Comparison of ENCODE assay signal across 10 cellular contexts in genomic region chr16:31081428-31082351, GRCh38. TPM values are rescaled to one million over a fixed set of nuclear protein-coding genes. Genes with fewer than 3 reads are reported as not detected.
DNase-seq lines count a peak whose midpoint lies in the region; TF ChIP-seq lines count a peak whose summit lies in the region.
"Had no signal": no experiment of that assay in that cellular context is flagged by ENCODE, and none has a peak within 500 bp of the region (broad histone marks: within the 10 kb centered on the region; RNA-seq: fewer than 3 reads in every experiment).

No MANE protein-coding gene starts in this region.

- H3K4me3 ChIP-seq in NB4 (ENCODE audit: low read depth, low read length) (no peak overlapping the region), osteoblast (ENCODE audit: insufficient read depth, low read length) (no peak overlapping the region)

- TF ChIP-seq CTCF in NB4 (IDR thresholded peaks at IDR 0.05; ENCODE audit: low read depth, low read length) (no peak), osteoblast (IDR thresholded peaks at IDR 0.05; ENCODE audit: extremely low read depth, low read depth, low read length) (no peak)

- H3K27ac ChIP-seq in osteoblast (ENCODE audit: low read depth, low read length) = no peak overlapping the region

- no peak overlapping the region for H3K4me2 ChIP-seq in osteoblast (ENCODE audit: insufficient read depth, low read length)

- H3K27ac Mint-ChIP-seq in T-helper 1 cell treated with Interleukin-12 subunit alpha and Interleukin-12 subunit beta and Interleukin-4 antibody, amounts not matched to agents 30 μg/mL and 1 μg/mL, for 36 hours = peak overlapping the region; percentile 81

- no peaks in the 10 kb centered on the region for H3K9me3 Mint-ChIP-seq in T-helper 1 cell treated with Interleukin-12 subunit alpha and Interleukin-12 subunit beta and Interleukin-4 antibody, amounts not matched to agents 30 μg/mL and 1 μg/mL, for 36 hours

- peaks cover 2% of the 10 kb centered on the region for H4K20me1 ChIP-seq in osteoblast (ENCODE audit: insufficient read depth, low read length)

- H3K9me3 ChIP-seq in osteoblast (ENCODE audit: low read depth, low read length) = no peaks in the 10 kb centered on the region

- H3K27me3 ChIP-seq in osteoblast (ENCODE audit: insufficient read depth, low read length) = no peaks in the 10 kb centered on the region

- no peak for TF ChIP-seq POLR2A in NB4 (IDR thresholded peaks at IDR 0.05; ENCODE audit: extremely low read depth, insufficient read length)

- peaks cover 6% of the 10 kb centered on the region for H3K4me1 Mint-ChIP-seq in T-helper 1 cell treated with Interleukin-12 subunit alpha and Interleukin-12 subunit beta and Interleukin-4 antibody, amounts not matched to agents 30 μg/mL and 1 μg/mL, for 36 hours (ENCODE audit: low read depth)

- H3K27me3 Mint-ChIP-seq in T-helper 1 cell treated with Interleukin-12 subunit alpha and Interleukin-12 subunit beta and Interleukin-4 antibody, amounts not matched to agents 30 μg/mL and 1 μg/mL, for 36 hours (ENCODE audit: low read depth) = no peaks in the 10 kb centered on the region

- H3K4me1 ChIP-seq in osteoblast (ENCODE audit: insufficient read depth, low read length) = no peaks in the 10 kb centered on the region

- H3K79me2 ChIP-seq in osteoblast (ENCODE audit: insufficient read depth, low read length) = peaks cover 57% of the 10 kb centered on the region

- H3K4me3 Mint-ChIP-seq in T-helper 1 cell treated with Interleukin-12 subunit alpha and Interleukin-12 subunit beta and Interleukin-4 antibody, amounts not matched to agents 30 μg/mL and 1 μg/mL, for 36 hours = no peak overlapping the region

- H3K36me3 ChIP-seq in osteoblast (ENCODE audit: insufficient read depth, low read length) = peaks cover 40% of the 10 kb centered on the region

- H2AFZ ChIP-seq in osteoblast (ENCODE audit: low read length) = no peak overlapping the region

- no peak for DNase-seq in T-helper 1 cell
- DNase-seq in NB4 (ENCODE audit: low read depth) = peak; percentile 41
- DNase-seq in dermis blood vessel endothelial cell = peak; percentile 16
- peak; percentile 72 for DNase-seq in osteoblast (ENCODE audit: insufficient read length, low spot score, missing footprints)
- no peak for DNase-seq in DMS79 (lab: John Stamatoyannopoulos, UW)
- no peak for DNase-seq in stimulated activated CD4-positive, alpha-beta T cell treated with anti-CD3 and anti-CD28 coated beads, Interleukin-12 subunit alpha, Interleukin-12 subunit beta, amount 100 ng/mL, for 4 hours
- DNase-seq in CD1c-positive myeloid dendritic cell (ENCODE audit: extremely low spot score) = no peak
- DNase-seq: NCI-H1105, NCI-H2227 treated with DMSO at 0.1 percent for 48 hours had no signal

- H3K36me3 Mint-ChIP-seq in T-helper 1 cell treated with Interleukin-12 subunit alpha and Interleukin-12 subunit beta and Interleukin-4 antibody, amounts not matched to agents 30 μg/mL and 1 μg/mL, for 36 hours (ENCODE audit: low read depth) = peaks cover 23% of the 10 kb centered on the region

RNA-seq across cellular contexts. Expression of gene PRSS53, which starts 7.1 kb away (rescaled TPM):
- total RNA-seq in dermis blood vessel endothelial cell (0.88 and 2.0 TPM in 2 replicates), osteoblast (2.7 and 2.9 TPM in 2 replicates)

RNA-seq across cellular contexts. Expression of gene ZNF646, which starts 7.5 kb away (rescaled TPM):
- 16.0 and 17.4 TPM in 2 replicates for total RNA-seq in dermis blood vessel endothelial cell
- total RNA-seq in osteoblast = 15.6 and 18.5 TPM in 2 replicates

RNA-seq across cellular contexts. Expression of gene ZNF668, which starts 7.7 kb away (rescaled TPM):
- total RNA-seq in dermis blood vessel endothelial cell (7.3 and 9.0 TPM in 2 replicates), osteoblast (14.4 and 14.5 TPM in 2 replicates)

RNA-seq across cellular contexts. Expression of gene VKORC1, which starts 12.9 kb away (rescaled TPM):
- total RNA-seq in dermis blood vessel endothelial cell (67.6 and 109 TPM in 2 replicates), osteoblast (132 and 147 TPM in 2 replicates)

RNA-seq across cellular contexts. Expression of gene BCKDK, which starts 26.5 kb away (rescaled TPM):
- total RNA-seq in dermis blood vessel endothelial cell = 18.4 and 36.2 TPM in 2 replicates
- total RNA-seq in osteoblast = 25.9 and 30.0 TPM in 2 replicates

Comparison
In these comparisons a context has a peak if more than half of its experiments do, and no peak if none do; other contexts are left out.
1. DNase-seq: peak in NB4 (single experiment), dermis blood vessel endothelial cell (single experiment) and osteoblast (single experiment); none in T-helper 1 cell (0 of 5), DMS79 (single experiment), stimulated activated CD4-positive, alpha-beta T cell treated with anti-CD3 and anti-CD28 coated beads, Interleukin-12 subunit alpha, Interleukin-12 subunit beta, amount 100 ng/mL, for 4 hours (single experiment) and CD1c-positive myeloid dendritic cell (single experiment).